In genomic region chr15:29409890-29410289, GRCh38 we compare ENCODE assay signal across 32 cellular contexts.
"Had no signal": no experiment of that assay in that cellular context is flagged by ENCODE, and none has a peak within 500 bp of the region (broad histone marks: within the 10 kb centered on the region; RNA-seq: fewer than 3 reads in every experiment).

No MANE protein-coding gene starts in this region.

- H3K27me3 Mint-ChIP-seq: activated CD4-positive, alpha-beta memory T cell treated with anti-CD3 and anti-CD28 coated beads, Interleukin-2, amount 10 ng/mL, durations not matched to agents 7 days and 5 days; activated naive CD4-positive, alpha-beta T cell treated with anti-CD3 and anti-CD28 coated beads, Interleukin-2, amount 10 ng/mL, durations not matched to agents 7 days and 5 days; brain had no signal

- H3K27me3 ChIP-seq: SJCRH30 had no signal

- H3K4me1 Mint-ChIP-seq: activated CD4-positive, alpha-beta memory T cell treated with anti-CD3 and anti-CD28 coated beads, Interleukin-2, amount 10 ng/mL, durations not matched to agents 7 days and 5 days; activated CD8-positive, alpha-beta memory T cell treated with anti-CD3 and anti-CD28 coated beads, Interleukin-2, amount 10 ng/mL, durations not matched to agents 7 days and 5 days; activated naive CD4-positive, alpha-beta T cell treated with anti-CD3 and anti-CD28 coated beads, Interleukin-2, amount 10 ng/mL, durations not matched to agents 7 days and 5 days; activated naive CD8-positive, alpha-beta T cell treated with anti-CD3 and anti-CD28 coated beads, Interleukin-2, amount 50 U/mL, for 24 hours had no signal

- H3K27ac Mint-ChIP-seq: activated CD4-positive, alpha-beta memory T cell treated with anti-CD3 and anti-CD28 coated beads, Interleukin-2, amount 10 ng/mL, durations not matched to agents 7 days and 5 days; activated CD8-positive, alpha-beta memory T cell treated with anti-CD3 and anti-CD28 coated beads, Interleukin-2, amount 10 ng/mL, durations not matched to agents 7 days and 5 days; activated naive CD4-positive, alpha-beta T cell treated with anti-CD3 and anti-CD28 coated beads, Interleukin-2, amount 10 ng/mL, durations not matched to agents 7 days and 5 days; activated naive CD8-positive, alpha-beta T cell; activated naive CD8-positive, alpha-beta T cell treated with anti-CD3 and anti-CD28 coated beads, Interleukin-2, amount 50 U/mL, for 24 hours; brain; T-helper 1 cell treated with Interleukin-12 subunit alpha and Interleukin-12 subunit beta and Interleukin-4 antibody, amounts not matched to agents 30 μg/mL and 1 μg/mL, for 36 hours; T-helper 2 cell treated with Interferon-gamma antibody and Interleukin-4, amounts not matched to agents 5 μg/mL and 100 μg/mL, for 36 hours had no signal

- H3K36me3 ChIP-seq: SJCRH30 had no signal

- H3K9me3 Mint-ChIP-seq: activated CD4-positive, alpha-beta memory T cell treated with anti-CD3 and anti-CD28 coated beads, Interleukin-2, amount 10 ng/mL, durations not matched to agents 7 days and 5 days; activated naive CD4-positive, alpha-beta T cell treated with anti-CD3 and anti-CD28 coated beads, Interleukin-2, amount 10 ng/mL, durations not matched to agents 7 days and 5 days; activated naive CD8-positive, alpha-beta T cell treated with anti-CD3 and anti-CD28 coated beads, Interleukin-2, amount 50 U/mL, for 24 hours; T-helper 1 cell treated with Interleukin-12 subunit alpha and Interleukin-12 subunit beta and Interleukin-4 antibody, amounts not matched to agents 30 μg/mL and 1 μg/mL, for 36 hours; T-helper 2 cell treated with Interferon-gamma antibody and Interleukin-4, amounts not matched to agents 5 μg/mL and 100 μg/mL, for 36 hours had no signal

- H3K4me1 ChIP-seq: SJCRH30 had no signal

- ATAC-seq: activated CD8-positive, alpha-beta memory T cell treated with anti-CD3 and anti-CD28 coated beads, Interleukin-2, amount 10 ng/mL, durations not matched to agents 7 days and 5 days; activated naive CD8-positive, alpha-beta T cell treated with anti-CD3 and anti-CD28 coated beads, Interleukin-2, amount 50 U/mL, for 24 hours; Panc1 had no signal

- H3K36me3 Mint-ChIP-seq: activated CD8-positive, alpha-beta memory T cell treated with anti-CD3 and anti-CD28 coated beads, Interleukin-2, amount 10 ng/mL, durations not matched to agents 7 days and 5 days; activated naive CD4-positive, alpha-beta T cell treated with anti-CD3 and anti-CD28 coated beads, Interleukin-2, amount 10 ng/mL, durations not matched to agents 7 days and 5 days; activated naive CD8-positive, alpha-beta T cell; brain had no signal

- H3K9me3 ChIP-seq: SJCRH30 had no signal

- DNase-seq: activated CD4-positive, alpha-beta memory T cell treated with anti-CD3 and anti-CD28 coated beads, Interleukin-2, amount 10 ng/mL, durations not matched to agents 7 days and 5 days; activated CD4-positive, alpha-beta T cell treated with anti-CD3 and anti-CD28 coated beads for 1 hour; activated CD4-positive, alpha-beta T cell treated with anti-CD3 and anti-CD28 coated beads for 48 hours; activated CD4-positive, CD25-positive, alpha-beta regulatory T cell; activated CD8-positive, alpha-beta memory T cell treated with anti-CD3 and anti-CD28 coated beads for 24 hours; activated CD8-positive, alpha-beta memory T cell treated with anti-CD3 and anti-CD28 coated beads, Interleukin-2, amount 10 ng/mL, durations not matched to agents 7 days and 5 days; activated CD8-positive, alpha-beta memory T cell treated with anti-CD3 and anti-CD28 coated beads, Interleukin-2, amount 50 U/mL, for 48 hours; activated effector memory CD4-positive, alpha-beta T cell treated with Interleukin-2 at 50 U/mL for 16 hours; activated naive CD4-positive, alpha-beta T cell treated with anti-CD3 and anti-CD28 coated beads, Interleukin-2, amount 10 ng/mL, durations not matched to agents 7 days and 5 days; activated naive CD8-positive, alpha-beta T cell treated with anti-CD3 and anti-CD28 coated beads, Interleukin-2, amount 50 U/mL, for 24 hours; activated T-cell treated with anti-CD3 and anti-CD28 coated beads, Interleukin-2, amount 50 U/mL, for 48 hours; anterior cingulate cortex; caudate nucleus; Karpas-422; KBM-7; NCI-H1105; NCI-H1436; NCI-H1694; NCI-H1930; NCI-H2081 treated with DMSO at 0.1 percent for 48 hours; NCI-H226; NCI-H446 treated with DMSO at 0.1 percent for 48 hours; NCI-H524; NCI-H748 treated with DMSO at 0.1 percent for 48 hours; SHP77; SJCRH30 had no signal

- H3K27ac ChIP-seq: SJCRH30, SK-N-MC had no signal

- H3K4me3 Mint-ChIP-seq: activated CD4-positive, alpha-beta memory T cell treated with anti-CD3 and anti-CD28 coated beads, Interleukin-2, amount 10 ng/mL, durations not matched to agents 7 days and 5 days; activated CD8-positive, alpha-beta memory T cell treated with anti-CD3 and anti-CD28 coated beads, Interleukin-2, amount 10 ng/mL, durations not matched to agents 7 days and 5 days; activated naive CD4-positive, alpha-beta T cell treated with anti-CD3 and anti-CD28 coated beads, Interleukin-2, amount 10 ng/mL, durations not matched to agents 7 days and 5 days; activated naive CD8-positive, alpha-beta T cell; activated naive CD8-positive, alpha-beta T cell treated with anti-CD3 and anti-CD28 coated beads, Interleukin-2, amount 50 U/mL, for 24 hours; brain; T-helper 1 cell treated with Interleukin-12 subunit alpha and Interleukin-12 subunit beta and Interleukin-4 antibody, amounts not matched to agents 30 μg/mL and 1 μg/mL, for 36 hours; T-helper 2 cell treated with Interferon-gamma antibody and Interleukin-4, amounts not matched to agents 5 μg/mL and 100 μg/mL, for 36 hours had no signal

- H3K4me3 ChIP-seq: SJCRH30, SK-N-MC had no signal
